21 cellular contexts compared by ENCODE assay signal in genomic region chr4:127355738-127356137, GRCh38.
A peak's percentile ranks its signal among the peaks of the same experiment; 100 is the strongest.
DNase-seq lines count a peak whose midpoint lies in the region; ATAC-seq and TF ChIP-seq lines count a peak whose summit lies in the region.
"Had no signal": no experiment of that assay in that cellular context is flagged by ENCODE, and none has a peak within 500 bp of the region (broad histone marks: within the 10 kb centered on the region; RNA-seq: fewer than 3 reads in every experiment).

No MANE protein-coding gene starts in this region.

- no peaks in the 10 kb centered on the region for H3K27me3 ChIP-seq in A673 (replicated peaks; ENCODE audit: insufficient read depth, low read depth, low read length, poor library complexity)

- intact Hi-C loops in A673 (cut with micrococcal nuclease; ENCODE audit: unreplicated experiment): no loop called here

- no peaks in the 10 kb centered on the region for H3K9me3 ChIP-seq in A673 (ENCODE audit: low read depth, low read length, poor library complexity, severe bottlenecking)

- TF ChIP-seq CTCF in A673 (conservative IDR thresholded peaks at IDR 0.05; ENCODE audit: low read depth, low read length): no peak

- in situ Hi-C loops in SK-MEL-5 (cut with HindIII; ENCODE audit: low pct_unique_long_range_greater_than_20kb, low sequenced_read_pairs): no loop called here

- CTCF ChIA-PET in A673 (lab: Charles Lee): no interaction called here

- DNase-seq in A673 (ENCODE audit: low spot score) (peak; percentile 10), COLO829 (ENCODE audit: low spot score) (peak; percentile 48), SK-MEL-5 (ENCODE audit: low read depth, low spot score) (peak; percentile 2), midbrain (lab: John Stamatoyannopoulos, UW) (peak; percentile 2), islet precursor cell (no peak), retina (no peak)
- DNase-seq: ACHN, H7, HFFc6, IMR-90, Karpas-422, MM.1S, NCI-H1092, NCI-H1694, NCI-H510A treated with DMSO at 0.1 percent for 48 hours, NCI-H82, PC-9, SIG-M5 had no signal

- H3K4me1 ChIP-seq in A673 (ENCODE audit: insufficient read depth, low read length, poor library complexity, severe bottlenecking): no peaks in the 10 kb centered on the region

- H3K27ac ChIP-seq in A673 (ENCODE audit: low read depth, low read length, poor library complexity, severe bottlenecking): no peak overlapping the region
- H3K27ac ChIP-seq: PC-9, RWPE1 had no signal

- ATAC-seq in HG03175 (IDR thresholded peaks at IDR 0.05; ENCODE audit: unreplicated experiment): no peak
- ATAC-seq: GM12878 had no signal

- POLR2A ChIA-PET in A673 (lab: Charles Lee; ENCODE audit: low non-redundant PET): no interaction called here

- no TSS peak for BruUV-seq in A673 (replicated peaks; lab: Mats Ljungman, UMichigan)

- no peak overlapping the region for H3K4me3 ChIP-seq in A673 (ENCODE audit: low read depth, low read length, poor library complexity, severe bottlenecking)
- H3K4me3 ChIP-seq: GM12878, PC-9 had no signal

- no peaks in the 10 kb centered on the region for H3K36me3 ChIP-seq in A673 (ENCODE audit: insufficient read depth, low read length, poor library complexity, severe bottlenecking)

Comparison
In these comparisons a context has a peak if more than half of its experiments do, and no peak if none do; other contexts are left out.
1. DNase-seq: peak in A673 (single experiment), COLO829 (single experiment), SK-MEL-5 (single experiment) and midbrain (single experiment); none in islet precursor cell (single experiment) and retina (single experiment).